9 cellular contexts compared by ENCODE assay signal in the genomic region with DNA sequence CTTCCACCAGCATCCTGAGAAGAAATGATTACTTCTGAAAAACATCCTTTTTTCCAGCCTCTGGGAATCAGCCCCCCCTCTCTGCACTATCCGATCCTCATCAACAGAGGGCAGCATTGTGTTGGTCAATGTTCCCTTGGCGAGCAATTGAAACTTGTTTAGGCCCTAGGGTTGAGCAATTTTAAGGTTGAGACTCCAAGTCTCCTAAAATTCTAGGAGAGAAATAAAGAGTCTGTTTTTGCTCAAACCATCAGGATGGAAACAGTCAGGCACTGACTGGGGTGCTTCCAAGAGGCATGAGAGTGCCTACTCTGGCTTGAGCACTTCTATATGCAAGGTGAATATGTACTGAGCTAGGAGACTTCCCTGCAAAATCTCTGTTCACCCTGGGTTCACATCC. TPM values are rescaled to one million over a fixed set of nuclear protein-coding genes. Genes with fewer than 3 reads are reported as not detected.
DNase-seq lines count a peak whose midpoint lies in the region; ATAC-seq and TF ChIP-seq lines count a peak whose summit lies in the region.
"Had no signal": no experiment of that assay in that cellular context is flagged by ENCODE, and none has a peak within 500 bp of the region (broad histone marks: within the 10 kb centered on the region; RNA-seq: fewer than 3 reads in every experiment).

No MANE protein-coding gene starts in this region.

- no peak for DNase-seq in activated T-cell treated with anti-CD3 and anti-CD28 coated beads, Interleukin-2, amount 50 U/mL, for 72 hours
- no peak for DNase-seq in activated T-cell treated with anti-CD3 and anti-CD28 coated beads, Interleukin-2, amount 50 U/mL, for 48 hours
- DNase-seq in HuH-7.5 (ENCODE audit: low spot score) (peak; percentile 48), erythroblast (lab: John Stamatoyannopoulos, UW) (peak; percentile 33 to 62), activated gamma-delta T cell (lab: John Stamatoyannopoulos, UW) (no peak)
- DNase-seq in naive thymus-derived CD4-positive, alpha-beta T cell = no peak

- ATAC-seq in activated T-cell treated with anti-CD3 and anti-CD28 coated beads, Interleukin-2, amount 50 U/mL, for 72 hours (replicated peaks in 1 of 2) = no peak
- ATAC-seq in GM21723 (IDR thresholded peaks at IDR 0.05; ENCODE audit: unreplicated experiment) = peak; percentile 52
- ATAC-seq in naive thymus-derived CD4-positive, alpha-beta T cell = peak; percentile 44

- no peak for TF ChIP-seq POLR2A in erythroblast (IDR thresholded peaks at IDR 0.05; ENCODE audit: low read length)

- H3F3A ChIP-seq in SU-DHL-6 (ENCODE audit: insufficient read depth) = no peaks in the 10 kb centered on the region

- no peaks in the 10 kb centered on the region for H3K27me3 Mint-ChIP-seq in activated T-cell treated with anti-CD3 and anti-CD28 coated beads, Interleukin-2, amount 50 U/mL, for 72 hours (ENCODE audit: low read depth)
- H3K27me3 Mint-ChIP-seq in naive thymus-derived CD4-positive, alpha-beta T cell = no peaks in the 10 kb centered on the region

- no peaks in the 10 kb centered on the region for H3K79me2 ChIP-seq in SU-DHL-6 (ENCODE audit: insufficient read depth, low read length)

- intact Hi-C loops in naive thymus-derived CD4-positive, alpha-beta T cell (cut with micrococcal nuclease) = loop anchor here (1.0 to 10.0 kb wide), 15 partner anchors 10 to 229 kb away; a partner anchor contains a TSS

- peaks cover 93 to 97% of the 10 kb centered on the region in 2 donors for H3K4me1 ChIP-seq in naive thymus-derived CD4-positive, alpha-beta T cell (ENCODE audit: control insufficient read depth in 2 of 2, insufficient read depth in 2 of 2, low read length in 2 of 2)

- TF ChIP-seq CTCF in SU-DHL-6 (IDR thresholded peaks at IDR 0.05; ENCODE audit: insufficient read depth, low read length, poor library complexity, severe bottlenecking) = peak; percentile 95

- 0 out of 2 replicates have a peak overlapping the region, but pooled peaks have one; percentile 19 for H3K9ac ChIP-seq in SU-DHL-6 (ENCODE audit: low read length)

- H3K4me3 ChIP-seq in SU-DHL-6 (ENCODE audit: insufficient read depth, low read length, poor library complexity, severe bottlenecking) = no peak overlapping the region
- H3K4me3 ChIP-seq in naive thymus-derived CD4-positive, alpha-beta T cell (ENCODE audit: low read length) = peak overlapping the region; percentile 31
- H3K4me3 ChIP-seq: skin epidermis had no signal

- H3K9me3 ChIP-seq in SU-DHL-6 (ENCODE audit: insufficient read depth, low read length) = no peaks in the 10 kb centered on the region
- no peaks in the 10 kb centered on the region for H3K9me3 ChIP-seq in naive thymus-derived CD4-positive, alpha-beta T cell (ENCODE audit: control insufficient read depth in 2 of 3, low read length in 3 of 3)

- peaks cover 91% of the 10 kb centered on the region for H3K4me1 Mint-ChIP-seq in activated T-cell treated with anti-CD3 and anti-CD28 coated beads, Interleukin-2, amount 50 U/mL, for 72 hours (ENCODE audit: low read depth)
- H3K4me1 Mint-ChIP-seq in naive thymus-derived CD4-positive, alpha-beta T cell = peaks cover 64 to 99% (median 94%) of the 10 kb centered on the region in 7 donors

- no peaks in the 10 kb centered on the region for H3K36me3 ChIP-seq in SU-DHL-6 (ENCODE audit: low read length)
- peaks cover 34 to 54% (median 41%) of the 10 kb centered on the region in 3 experiments for H3K36me3 ChIP-seq in naive thymus-derived CD4-positive, alpha-beta T cell (ENCODE audit: control insufficient read depth in 2 of 3, insufficient read depth in 3 of 3, low read length in 3 of 3)

- H3K27ac Mint-ChIP-seq in activated T-cell treated with anti-CD3 and anti-CD28 coated beads, Interleukin-2, amount 50 U/mL, for 72 hours = peak overlapping the region; percentile 95
- H3K27ac Mint-ChIP-seq in naive thymus-derived CD4-positive, alpha-beta T cell = peak overlapping the region; percentile 86 to 98 (median 96)

- H3K27ac ChIP-seq in SU-DHL-6 (ENCODE audit: low read depth, low read length) = peak overlapping the region; percentile 61
- peak overlapping the region; percentile 66 for H3K27ac ChIP-seq in naive thymus-derived CD4-positive, alpha-beta T cell (ENCODE audit: low read depth, low read length)

- no peak overlapping the region for H2AFZ ChIP-seq in SU-DHL-6 (ENCODE audit: low read depth, low read length, severe bottlenecking)

- no peaks in the 10 kb centered on the region for H3K27me3 ChIP-seq in SU-DHL-6 (ENCODE audit: low read length)
- no peaks in the 10 kb centered on the region for H3K27me3 ChIP-seq in naive thymus-derived CD4-positive, alpha-beta T cell (ENCODE audit: control insufficient read depth in 2 of 2, insufficient read depth in 2 of 2, low read length in 2 of 2)

- H3K9me2 ChIP-seq in SU-DHL-6 (replicated peaks; ENCODE audit: insufficient read depth, low read length) = no peaks in the 10 kb centered on the region

- POLR2A ChIA-PET in naive thymus-derived CD4-positive, alpha-beta T cell (lab: Charles Lee) = interaction anchor here (0.6 to 14.8 kb wide), 22 partner anchors 9 to 110 kb away, joined by 3 to 200 read pairs (median 8); a partner anchor contains a TSS

- H4K20me1 ChIP-seq in SU-DHL-6 (ENCODE audit: low read depth, low read length) = no peaks in the 10 kb centered on the region

- H3K4me2 ChIP-seq in SU-DHL-6 (ENCODE audit: low read depth, low read length, poor library complexity, severe bottlenecking) = peak overlapping the region; percentile 42

- CTCF ChIA-PET in naive thymus-derived CD4-positive, alpha-beta T cell (lab: Charles Lee) = interaction anchor here (0.7 to 2.8 kb wide), 20 partner anchors 12 to 111 kb away, joined by 3 to 25 read pairs (median 4); a partner anchor contains a TSS

- H3K4me3 Mint-ChIP-seq in activated T-cell treated with anti-CD3 and anti-CD28 coated beads, Interleukin-2, amount 50 U/mL, for 72 hours = peak overlapping the region; percentile 33 to 42
- H3K4me3 Mint-ChIP-seq in naive thymus-derived CD4-positive, alpha-beta T cell = peak overlapping the region; percentile 62 to 79 (median 72)

- H3K9me3 Mint-ChIP-seq in activated T-cell treated with anti-CD3 and anti-CD28 coated beads, Interleukin-2, amount 50 U/mL, for 72 hours = no peaks in the 10 kb centered on the region
- H3K9me3 Mint-ChIP-seq in naive thymus-derived CD4-positive, alpha-beta T cell = peaks cover 0 to 10% (median 0%) of the 10 kb centered on the region in 11 donors

- H3K36me3 Mint-ChIP-seq in activated T-cell treated with anti-CD3 and anti-CD28 coated beads, Interleukin-2, amount 50 U/mL, for 72 hours (ENCODE audit: insufficient read depth in 2 of 2) = peaks cover 27 to 50% of the 10 kb centered on the region in 2 donors
- peaks cover 17 to 87% (median 73%) of the 10 kb centered on the region in 5 donors for H3K36me3 Mint-ChIP-seq in naive thymus-derived CD4-positive, alpha-beta T cell

RNA-seq across cellular contexts. Expression of a gene that starts 12.4 kb away (rescaled TPM):
- total RNA-seq in activated T-cell treated with anti-CD3 and anti-CD28 coated beads, Interleukin-2, amount 50 U/mL, for 72 hours = 100 to 1,000 TPM; 235 to 288 TPM
- 100 to 1,000 TPM; 386 to 449 (median 401) TPM for total RNA-seq in naive thymus-derived CD4-positive, alpha-beta T cell
- 100 to 1,000 TPM; 522 to 755 TPM for polyA plus RNA-seq in naive thymus-derived CD4-positive, alpha-beta T cell

Comparison
In these comparisons a context has a peak if more than half of its experiments do, and no peak if none do; other contexts are left out.
1. ATAC-seq: peak in GM21723 (single experiment) and naive thymus-derived CD4-positive, alpha-beta T cell (single experiment); none in activated T-cell treated with anti-CD3 and anti-CD28 coated beads, Interleukin-2, amount 50 U/mL, for 72 hours (0 of 2).
2. DNase-seq: peak in HuH-7.5 (single experiment) and erythroblast (2 of 2); none in activated T-cell treated with anti-CD3 and anti-CD28 coated beads, Interleukin-2, amount 50 U/mL, for 72 hours (0 of 2), activated T-cell treated with anti-CD3 and anti-CD28 coated beads, Interleukin-2, amount 50 U/mL, for 48 hours (0 of 2), naive thymus-derived CD4-positive, alpha-beta T cell (0 of 9) and activated gamma-delta T cell (single experiment).